In the genomic region with DNA sequence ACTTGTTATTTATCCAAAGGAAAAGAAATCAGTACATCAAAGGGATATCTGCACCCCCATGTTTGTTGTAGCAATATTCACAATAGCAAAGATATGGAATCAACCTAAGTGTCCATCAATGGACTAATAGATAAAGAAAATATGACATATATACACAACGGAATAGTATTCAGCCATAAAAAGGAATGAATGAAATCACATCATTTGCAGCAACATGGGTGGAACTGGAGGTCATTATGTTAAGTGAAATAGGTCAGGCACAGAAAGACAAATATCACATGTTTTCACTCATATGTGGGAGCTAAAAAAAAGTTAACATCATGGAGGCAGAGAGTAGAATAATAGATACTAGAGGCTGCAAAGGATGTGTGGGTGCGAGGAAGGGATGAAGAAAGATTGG, we compare ENCODE assay signal across 21 cellular contexts. TPM values are rescaled to one million over a fixed set of nuclear protein-coding genes. Genes with fewer than 3 reads are reported as not detected.
DNase-seq lines count a peak whose midpoint lies in the region; ATAC-seq, FAIRE-seq and TF ChIP-seq lines count a peak whose summit lies in the region.
"Had no signal": no experiment of that assay in that cellular context is flagged by ENCODE, and none has a peak within 500 bp of the region (broad histone marks: within the 10 kb centered on the region; RNA-seq: fewer than 3 reads in every experiment).

No MANE protein-coding gene starts in this region.

- CTCF ChIA-PET in HEK293 (lab: Yijun Ruan, JAX) (no interaction called here), K562 (lab: Yijun Ruan, JAX; ENCODE audit: low intra/inter-chr PET ratio) (no interaction called here)

- H3K4me3 ChIP-seq in HEK293 (ENCODE audit: low read depth, low read length) (no peak overlapping the region), K562 (no peak overlapping the region), mesenchymal stem cell (ENCODE audit: insufficient read depth in 1 of 2, low read depth in 1 of 2, low read length in 2 of 2) (no peak overlapping the region)
- H3K4me3 ChIP-seq: BLaER1 had no signal

- WGBS in K562 (ENCODE audit: insufficient coverage, low coverage, missing lambda C conversion rate) = 4% methylated on average over 2 of the region's 2 CpGs
- 74% methylated on average over 1 of the region's 2 CpGs for WGBS in mesenchymal stem cell

- no peak overlapping the region for H2AFZ ChIP-seq in K562 (ENCODE audit: low read depth, low read length)
- no peak overlapping the region for H2AFZ ChIP-seq in mesenchymal stem cell (ENCODE audit: low read depth, low read length)

- no peak for DNase-seq in K562 (ENCODE audit: extremely low read depth in 1 of 4, low spot score in 3 of 4)
- DNase-seq in SHP77 treated with DMSO at 0.1 percent for 48 hours (lab: John Stamatoyannopoulos, UW) = no peak
- DNase-seq in mesenchymal stem cell = no peak
- DNase-seq: 8988T; ACHN; BE2C; C1 segment of cervical spinal cord; Caco-2; Calu3; CD4-positive, alpha-beta memory T cell; CD4-positive, CD25-positive, alpha-beta regulatory T cell; DMS79 treated with DMSO at 0.1 percent for 48 hours; GF-D8 had no signal

- H3K27ac ChIP-seq in HEK293 (ENCODE audit: extremely low read depth, low read depth, low read length) = no peak overlapping the region
- no peak overlapping the region for H3K27ac ChIP-seq in K562 (ENCODE audit: extremely low read depth, low read depth, low read length)
- H3K27ac ChIP-seq in mesenchymal stem cell (ENCODE audit: low read length, poor library complexity, severe bottlenecking) = no peak overlapping the region
- H3K27ac ChIP-seq: BLaER1 had no signal

- no peak for TF ChIP-seq POLR2A in K562 (conservative IDR thresholded peaks at IDR 0.05)

- H3K9ac ChIP-seq in K562 (ENCODE audit: insufficient read depth in 1 of 2, low read depth in 2 of 2, low read length in 2 of 2) (no peak overlapping the region), mesenchymal stem cell (ENCODE audit: low read length) (no peak overlapping the region)
- H3K9ac ChIP-seq: BLaER1 had no signal

- no peak overlapping the region for H3K4ac ChIP-seq in mesenchymal stem cell (ENCODE audit: low read depth in 1 of 2, low read length in 2 of 2)

- ATAC-seq in K562 (no peak), HG03108 (IDR thresholded peaks at IDR 0.05; ENCODE audit: unreplicated experiment) (no peak)

- no peak overlapping the region for H4K91ac ChIP-seq in mesenchymal stem cell (ENCODE audit: low read length)

- FAIRE-seq in K562 (lab: Jason Lieb, UNC) = no peak
- FAIRE-seq: A204.1, D721Med, G401.6, GM12892, GM18507 had no signal

- no peak overlapping the region for H2BK5ac ChIP-seq in mesenchymal stem cell (ENCODE audit: low read depth, low read length, poor library complexity, severe bottlenecking)

- no peaks in the 10 kb centered on the region for H3K36me3 ChIP-seq in HEK293 (ENCODE audit: control insufficient read depth in 2 of 2, insufficient read depth in 1 of 2, low read length in 2 of 2)
- H3K36me3 ChIP-seq in K562 (ENCODE audit: control insufficient read depth, insufficient read depth, low read length) = no peaks in the 10 kb centered on the region
- H3K36me3 ChIP-seq in mesenchymal stem cell (ENCODE audit: control insufficient read depth in 1 of 2, insufficient read depth in 2 of 2, low read depth in 1 of 2, low read length in 2 of 2) = no peaks in the 10 kb centered on the region
- H3K36me3 ChIP-seq: BE2C, BLaER1 had no signal

- TF ChIP-seq CTCF in HEK293 (tag by site-specific recombination; IDR thresholded peaks at IDR 0.05) (no peak), K562 (IDR thresholded peaks at IDR 0.05 in 2 of 3, conservative IDR thresholded peaks at IDR 0.05 in 1 of 3; ENCODE audit: insufficient read depth in 2 of 3, low read depth in 1 of 3, low read length in 3 of 3) (no peak)

- no TSS peak for BruUV-seq in K562 (replicated peaks; lab: Mats Ljungman, UMichigan)

- no peaks in the 10 kb centered on the region for H3K9me3 ChIP-seq in HEK293 (ENCODE audit: control insufficient read depth, insufficient read depth, low read depth, low read length)
- H3K9me3 ChIP-seq in K562 (replicated peaks; ENCODE audit: control insufficient read depth, insufficient read depth, low read depth, low read length) = no peaks in the 10 kb centered on the region
- no peaks in the 10 kb centered on the region for H3K9me3 ChIP-seq in mesenchymal stem cell (ENCODE audit: control insufficient read depth, low read length)
- H3K9me3 ChIP-seq: BE2C, BLaER1, Caco-2 had no signal

- no peak overlapping the region for H2BK120ac ChIP-seq in mesenchymal stem cell (ENCODE audit: low read depth, low read length)

- H3K27me3 ChIP-seq in K562 (ENCODE audit: control insufficient read depth in 2 of 2, insufficient read depth in 2 of 2, low read length in 2 of 2) (peaks cover 6 to 9% of the 10 kb centered on the region in 2 experiments), mesenchymal stem cell (ENCODE audit: control insufficient read depth in 1 of 2, insufficient read depth in 1 of 2, low read length in 2 of 2) (no peaks in the 10 kb centered on the region)
- H3K27me3 ChIP-seq: BE2C, BLaER1 had no signal

- no peak overlapping the region for H3K4me2 ChIP-seq in K562 (ENCODE audit: insufficient read depth, low read length)
- H3K4me2 ChIP-seq in mesenchymal stem cell (ENCODE audit: low read length, poor library complexity, severe bottlenecking) = no peak overlapping the region
- H3K4me2 ChIP-seq: BLaER1 had no signal

- H2AK5ac ChIP-seq in mesenchymal stem cell (ENCODE audit: low read length, severe bottlenecking) = no peak overlapping the region

- in situ Hi-C loops in K562 (cut with MboI) = no loop called here

- no peaks in the 10 kb centered on the region for H4K20me1 ChIP-seq in K562 (replicated peaks; ENCODE audit: control insufficient read depth, insufficient read depth, low read length)
- H4K20me1 ChIP-seq: BLaER1 had no signal

- H3K4me1 ChIP-seq in HEK293 (ENCODE audit: control insufficient read depth, insufficient read depth, low read length) = 0 out of 2 replicates have a peak, but pooled peaks cover 6% of the 10 kb centered on the region
- H3K4me1 ChIP-seq in K562 (replicated peaks in 1 of 2; ENCODE audit: control insufficient read depth in 2 of 2, insufficient read depth in 2 of 2, low read length in 2 of 2) = no peaks in the 10 kb centered on the region
- no peaks in the 10 kb centered on the region for H3K4me1 ChIP-seq in mesenchymal stem cell (ENCODE audit: control insufficient read depth, insufficient read depth, low read depth, low read length)
- H3K4me1 ChIP-seq: BE2C, Caco-2 had no signal

- POLR2A ChIA-PET in HEK293 (lab: Yijun Ruan, JAX) = no interaction called here
- POLR2A ChIA-PET in K562 (lab: Yijun Ruan, JAX) = no interaction called here

- no peak overlapping the region for H2BK12ac ChIP-seq in mesenchymal stem cell (ENCODE audit: low read length in 2 of 2)

- no peak overlapping the region for H2BK15ac ChIP-seq in mesenchymal stem cell (ENCODE audit: low read depth, poor library complexity, severe bottlenecking)

- no peak overlapping the region for H3K18ac ChIP-seq in mesenchymal stem cell (ENCODE audit: low read depth in 1 of 2, low read length in 2 of 2)

- no peak for TF ChIP-seq EP300 in K562 (IDR thresholded peaks at IDR 0.05; ENCODE audit: low read length)

- H3K79me1 ChIP-seq in mesenchymal stem cell (replicated peaks; ENCODE audit: low read length, poor library complexity, severe bottlenecking) = no peaks in the 10 kb centered on the region

- H3K14ac ChIP-seq in mesenchymal stem cell (ENCODE audit: low read length in 2 of 2) = no peak overlapping the region

- no peaks in the 10 kb centered on the region for H3K79me2 ChIP-seq in K562 (ENCODE audit: control insufficient read depth, insufficient read depth, low read length)

- H3K23ac ChIP-seq in mesenchymal stem cell (ENCODE audit: low read length in 2 of 2) = no peak overlapping the region

- no peak overlapping the region for H4K8ac ChIP-seq in mesenchymal stem cell (ENCODE audit: low read length)

- no peaks in the 10 kb centered on the region for H3K9me1 ChIP-seq in K562 (ENCODE audit: control insufficient read depth, insufficient read depth, low read length)

- TF ChIP-seq RAD21 in K562 (CRISPR knock-in tag; conservative IDR thresholded peaks at IDR 0.05 in 1 of 2, IDR thresholded peaks at IDR 0.05 in 1 of 2) = no peak

- intact Hi-C loops in K562 (cut with micrococcal nuclease) = no loop called here

TF ChIP-seq in K562, 482 proteins besides CTCF, POLR2A, EP300 and RAD21 (continues in another document):
- TF ChIP-seq SMAD4 (CRISPR knock-in tag; conservative IDR thresholded peaks at IDR 0.05) (no peak), ZNF146 (CRISPR knock-in tag; IDR thresholded peaks at IDR 0.05; ENCODE audit: unreplicated experiment) (peak; percentile 62), ZNF24 (IDR thresholded peaks at IDR 0.05) (peak; percentile 91), KDM1A (IDR thresholded peaks at IDR 0.05) (0 out of 4 replicates have a peak, but pooled peaks of 1 of the 2 experiments have one; percentile 14), E2F3 (CRISPR knock-in tag; IDR thresholded peaks at IDR 0.05) (no peak), RFX7 (CRISPR knock-in tag; IDR thresholded peaks at IDR 0.05) (no peak), KLF13 (tag; IDR thresholded peaks at IDR 0.05; ENCODE audit: borderline replicate concordance, low read depth) (no peak), KDM5B (IDR thresholded peaks at IDR 0.05; ENCODE audit: insufficient replicate concordance, low read depth, low read length) (no peak), FOXJ2 (tag; IDR thresholded peaks at IDR 0.05) (no peak), KAT7 (CRISPR knock-in tag; IDR thresholded peaks at IDR 0.05; ENCODE audit: borderline replicate concordance) (no peak)

RNA-seq across cellular contexts. Expression of gene KAT6B, which starts 25.0 kb away (rescaled TPM):
- total RNA-seq in K562 (2011; cell fraction: chromatin; rRNA removed; ENCODE audit: low replicate concordance) = 43.8 and 89.7 TPM in 2 replicates
- 22.2 and 24.9 TPM in 2 replicates for total RNA-seq in K562 (2011; cell fraction: nucleolus; rRNA removed)
- 40.7 and 66.0 TPM in 2 replicates for total RNA-seq in K562 (2011; cell fraction: nucleoplasm; rRNA removed)
- total RNA-seq in K562 (2014; rRNA removed) (6.8 and 8.0 TPM in 2 replicates), K562 (2014; rRNA removed; fragmentation: Illumina TruSeq; extraction: Trizol) (8.2 and 9.3 TPM in 2 replicates), K562 (2015; rRNA removed; fragmentation: Illumina TruSeq; extraction: Trizol) (7.1 and 7.6 TPM in 2 replicates), K562 (2021) (9.0 and 10.2 TPM in 2 replicates)
- polyA plus RNA-seq in K562 (2011; rRNA removed) (2.6 and 2.7 TPM in 2 replicates), K562 (2014; fragmentation: Illumina TruSeq; extraction: Trizol) (7.7 and 9.2 TPM in 2 replicates), K562 (2014; fragmentation: Nextera tagmentation; extraction: Ambion mirVana) (1 to 10 TPM; 1.4 to 2.4 TPM), K562 (2014; rRNA removed) (4.5 and 4.8 TPM in 2 replicates)
- 2.3 and 2.4 TPM in 2 replicates for polyA plus RNA-seq in K562 (2011; cell fraction: cytosol; rRNA removed)
- polyA plus RNA-seq in K562 (2011; cell fraction: nucleus; rRNA removed) = 6.2 and 7.4 TPM in 2 replicates
- polyA plus RNA-seq in K562 (2012) = 4.2 and 4.4 TPM in 2 replicates
- polyA minus RNA-seq in K562 (2011; rRNA and poly(A)+ RNA removed) = 13.2 and 17.8 TPM in 2 replicates
- polyA minus RNA-seq in K562 (2011; cell fraction: cytosol; rRNA and poly(A)+ RNA removed) = 4.6 and 4.7 TPM in 2 replicates
- 17.1 and 28.2 TPM in 2 replicates for polyA minus RNA-seq in K562 (2011; cell fraction: nucleus; rRNA and poly(A)+ RNA removed)
- 9.1 TPM for polyA plus RNA-seq in mesenchymal stem cell (2013, experiment 1 of 2)
- polyA plus RNA-seq in mesenchymal stem cell (2013, experiment 2 of 2) = 9.0 TPM

Comparison
In these comparisons a context has a peak if more than half of its experiments do, and no peak if none do; other contexts are left out.
1. Of the 44 proteins assayed by ChIP-seq in both K562 and HEK293: peak only in K562: none; only in HEK293: none; in both: ZNF146 and ZNF24; in neither: 42.